ENCODE assay signal across 1 cellular context in genomic region chr17:75752405-75753192, GRCh38.
A peak's percentile ranks its signal among the peaks of the same experiment; 100 is the strongest.
TF ChIP-seq lines count a peak whose summit lies in the region.

No MANE protein-coding gene starts in this region.

TF ChIP-seq in A549, 52 proteins besides CTCF, POLR2A, EP300 and RAD21 (continued from another document):
- no peak for TF ChIP-seq HMGXB4 (CRISPR knock-in tag; IDR thresholded peaks at IDR 0.05; ENCODE audit: borderline replicate concordance)
- no peak for TF ChIP-seq TP53 (CRISPR knock-in tag; IDR thresholded peaks at IDR 0.05)
- TF ChIP-seq MAFK (IDR thresholded peaks at IDR 0.05; ENCODE audit: partially characterized antibody) = no peak
- TF ChIP-seq FOSL2 (IDR thresholded peaks at IDR 0.05) = no peak
- 0 out of 2 replicates have a peak, but pooled peaks have one; percentile 9 for TF ChIP-seq FOSL2 (CRISPR knock-in tag; IDR thresholded peaks at IDR 0.05)
- TF ChIP-seq POLR2AphosphoS2 (conservative IDR thresholded peaks at IDR 0.05; ENCODE audit: low read length) = no peak
- no peak for TF ChIP-seq TFCP2L1 (CRISPR knock-in tag; IDR thresholded peaks at IDR 0.05)
- no peak for TF ChIP-seq RFX5 (IDR thresholded peaks at IDR 0.05)
- peak; percentile 80; the same call in 1 of the 2 replicates for TF ChIP-seq HDAC2 (IDR thresholded peaks at IDR 0.05)
TF ChIP-seq in A549: peak in this region for 4.
